Comparison of ENCODE assay signal across 8 cellular contexts in genomic region chr10:114304566-114305421, GRCh38.
DNase-seq lines count a peak whose midpoint lies in the region; ATAC-seq and TF ChIP-seq lines count a peak whose summit lies in the region.

No MANE protein-coding gene starts in this region.

- POLR2A ChIA-PET in activated CD8-positive, alpha-beta T cell treated with anti-CD3 and anti-CD28 coated beads, Interleukin-2, amount 10 ng/mL, durations not matched to agents 7 days and 5 days (lab: Charles Lee) = interaction anchor here (0.9 to 1.3 kb wide), 3 partner anchors 154 to 237 kb away, joined by 3 to 8 read pairs (median 5); no protein-coding TSS in a partner anchor

- CTCF ChIA-PET in activated CD8-positive, alpha-beta T cell treated with anti-CD3 and anti-CD28 coated beads, Interleukin-2, amount 10 ng/mL, durations not matched to agents 7 days and 5 days (lab: Charles Lee) = interaction anchor here (0.6 to 3.3 kb wide), 83 partner anchors 8 to 825 kb away, joined by 3 to 74 read pairs (median 6); partner anchors contain the start of genes CCDC186 and FHIP2A

- H3K4me3 ChIP-seq in stomach smooth muscle (ENCODE audit: low read length in 2 of 2) = peak overlapping the region; percentile 67 to 71

- H3K4me3 Mint-ChIP-seq in activated CD8-positive, alpha-beta T cell treated with anti-CD3 and anti-CD28 coated beads, Interleukin-2, amount 10 ng/mL, durations not matched to agents 7 days and 5 days = peak overlapping the region; percentile 87
- H3K4me3 Mint-ChIP-seq in endothelial cell (ENCODE audit: unreplicated experiment) = peak overlapping the region; percentile 76
- H3K4me3 Mint-ChIP-seq in nephron progenitor cell = peak overlapping the region; percentile 87

- H3K27ac ChIP-seq in stomach smooth muscle (ENCODE audit: low read length) = peak overlapping the region; percentile 19

- DNase-seq in NCI-H1417 (lab: John Stamatoyannopoulos, UW) = peak; percentile 26 to 82 (median 72)
- no peak for DNase-seq in NCI-H1417 treated with DMSO at 0.1 percent for 48 hours (lab: John Stamatoyannopoulos, UW)
- peak; percentile 51 for DNase-seq in NCI-H2171 (lab: John Stamatoyannopoulos, UW)
- peak; percentile 87 for DNase-seq in activated CD8-positive, alpha-beta T cell treated with anti-CD3 and anti-CD28 coated beads, Interleukin-2, amount 10 ng/mL, durations not matched to agents 7 days and 5 days
- peak; percentile 56 for DNase-seq in endothelial cell (ENCODE audit: low spot score)
- DNase-seq in nephron progenitor cell = peak; percentile 90

- H3K4me1 Mint-ChIP-seq in activated CD8-positive, alpha-beta T cell treated with anti-CD3 and anti-CD28 coated beads, Interleukin-2, amount 10 ng/mL, durations not matched to agents 7 days and 5 days (ENCODE audit: low read depth) = peaks cover 13% of the 10 kb centered on the region
- H3K4me1 Mint-ChIP-seq in endothelial cell (ENCODE audit: unreplicated experiment) (peaks cover 9% of the 10 kb centered on the region), nephron progenitor cell (peaks cover 31% of the 10 kb centered on the region)

- H3K4me1 ChIP-seq in stomach smooth muscle (ENCODE audit: control insufficient read depth, insufficient read depth, low read length) = peaks cover 31% of the 10 kb centered on the region

- H3K27me3 ChIP-seq in stomach smooth muscle (ENCODE audit: control insufficient read depth in 1 of 2, insufficient read depth in 2 of 2, low read length in 2 of 2) = no peaks in the 10 kb centered on the region

- H3K27me3 Mint-ChIP-seq in activated CD8-positive, alpha-beta T cell treated with anti-CD3 and anti-CD28 coated beads, Interleukin-2, amount 10 ng/mL, durations not matched to agents 7 days and 5 days (ENCODE audit: low read depth) = no peaks in the 10 kb centered on the region
- peaks cover 11% of the 10 kb centered on the region for H3K27me3 Mint-ChIP-seq in endothelial cell (ENCODE audit: unreplicated experiment)
- H3K27me3 Mint-ChIP-seq in nephron progenitor cell (ENCODE audit: low read depth, poor library complexity) = peaks cover 6% of the 10 kb centered on the region

- peak overlapping the region; percentile 69 for H3K27ac Mint-ChIP-seq in activated CD8-positive, alpha-beta T cell treated with anti-CD3 and anti-CD28 coated beads, Interleukin-2, amount 10 ng/mL, durations not matched to agents 7 days and 5 days
- H3K27ac Mint-ChIP-seq in endothelial cell (ENCODE audit: unreplicated experiment) = no peak overlapping the region
- no peak overlapping the region for H3K27ac Mint-ChIP-seq in nephron progenitor cell

- no peaks in the 10 kb centered on the region for H3K9me3 Mint-ChIP-seq in activated CD8-positive, alpha-beta T cell treated with anti-CD3 and anti-CD28 coated beads, Interleukin-2, amount 10 ng/mL, durations not matched to agents 7 days and 5 days (ENCODE audit: insufficient read depth)
- no peaks in the 10 kb centered on the region for H3K9me3 Mint-ChIP-seq in endothelial cell (ENCODE audit: unreplicated experiment)
- H3K9me3 Mint-ChIP-seq in nephron progenitor cell = no peaks in the 10 kb centered on the region

- peak; percentile 49 for ATAC-seq in HG02840 (IDR thresholded peaks at IDR 0.05; ENCODE audit: low FRiP score, unreplicated experiment)
- peak; percentile 88 for ATAC-seq in activated CD8-positive, alpha-beta T cell treated with anti-CD3 and anti-CD28 coated beads, Interleukin-2, amount 10 ng/mL, durations not matched to agents 7 days and 5 days

- peaks cover 15 to 17% of the 10 kb centered on the region in 2 donors for H3K36me3 ChIP-seq in stomach smooth muscle (ENCODE audit: control insufficient read depth in 2 of 2, insufficient read depth in 2 of 2, low read length in 2 of 2)

- no peak for TF ChIP-seq CTCF in endothelial cell (IDR thresholded peaks at IDR 0.05; ENCODE audit: unreplicated experiment)
- no peak for TF ChIP-seq CTCF in nephron progenitor cell (IDR thresholded peaks at IDR 0.05)

- H3K9ac ChIP-seq in stomach smooth muscle (ENCODE audit: low read length in 2 of 2) = no peak overlapping the region

- no peaks in the 10 kb centered on the region for H3K9me3 ChIP-seq in stomach smooth muscle (ENCODE audit: control insufficient read depth in 2 of 2, low read length in 2 of 2)

- H3K36me3 Mint-ChIP-seq in activated CD8-positive, alpha-beta T cell treated with anti-CD3 and anti-CD28 coated beads, Interleukin-2, amount 10 ng/mL, durations not matched to agents 7 days and 5 days (ENCODE audit: low read depth) = no peaks in the 10 kb centered on the region
- H3K36me3 Mint-ChIP-seq in endothelial cell (ENCODE audit: low read depth, unreplicated experiment) (no peaks in the 10 kb centered on the region), nephron progenitor cell (ENCODE audit: low read depth) (peaks cover 12% of the 10 kb centered on the region)
